17 cellular contexts compared by ENCODE assay signal in the genomic region with DNA sequence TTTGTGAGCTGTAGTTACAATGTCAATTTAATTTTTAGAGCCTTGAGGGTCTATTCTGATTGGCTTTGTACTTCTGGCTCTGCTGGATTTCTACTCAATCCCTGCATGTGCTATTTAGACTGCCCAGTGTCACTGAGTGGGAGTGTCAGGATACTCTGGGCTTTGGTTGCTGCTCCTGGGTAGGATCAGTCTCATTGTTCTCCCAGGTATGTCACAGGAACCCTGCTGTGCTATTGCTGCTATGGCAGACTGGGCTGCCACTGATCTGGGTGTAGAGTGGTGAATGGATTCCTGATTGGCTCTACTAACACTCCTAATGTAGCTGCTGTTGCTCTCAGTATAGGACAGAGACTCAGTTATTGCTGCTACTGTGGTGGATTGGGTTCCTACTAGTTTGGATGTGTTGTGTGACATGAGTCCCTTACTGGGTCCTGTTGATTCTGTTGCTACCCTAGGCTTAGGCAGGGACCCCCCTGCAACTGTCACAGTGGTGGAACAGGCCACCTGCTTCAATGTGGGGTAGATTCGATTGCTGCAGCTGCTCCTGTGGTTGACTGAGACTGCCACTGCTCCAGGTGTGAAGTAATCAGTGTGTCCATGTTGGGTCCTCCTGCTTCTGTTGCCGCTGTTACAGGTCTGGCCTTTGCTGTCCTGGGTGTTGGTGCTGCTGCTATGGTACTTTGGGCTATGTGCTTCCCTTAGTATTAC.
"Had no signal": no experiment of that assay in that cellular context is flagged by ENCODE, and none has a peak within 500 bp of the region (broad histone marks: within the 10 kb centered on the region; RNA-seq: fewer than 3 reads in every experiment).

No MANE protein-coding gene starts in this region.

- H3K9me3 Mint-ChIP-seq: activated naive CD8-positive, alpha-beta T cell treated with anti-CD3 and anti-CD28 coated beads, Interleukin-2, amount 50 U/mL, for 24 hours; activated T-helper 17 cell treated with anti-CD3 and anti-CD28 coated beads, Interleukin-2, amount 50 U/mL, for 72 hours; nephron had no signal

- H3K4me3 Mint-ChIP-seq: activated naive CD8-positive, alpha-beta T cell treated with anti-CD3 and anti-CD28 coated beads, Interleukin-2, amount 50 U/mL, for 24 hours; activated T-helper 17 cell treated with anti-CD3 and anti-CD28 coated beads, Interleukin-2, amount 50 U/mL, for 72 hours; nephron had no signal

- H3K9me3 ChIP-seq: breast epithelium, gastroesophageal sphincter, left ventricle myocardium inferior, transverse colon had no signal

- H3K36me3 ChIP-seq: breast epithelium, gastroesophageal sphincter, left ventricle myocardium inferior, transverse colon had no signal

- H3K4me1 ChIP-seq: breast epithelium, gastroesophageal sphincter, left ventricle myocardium inferior, transverse colon had no signal

- H3K4me1 Mint-ChIP-seq: activated naive CD8-positive, alpha-beta T cell treated with anti-CD3 and anti-CD28 coated beads, Interleukin-2, amount 50 U/mL, for 24 hours; activated T-helper 17 cell treated with anti-CD3 and anti-CD28 coated beads, Interleukin-2, amount 50 U/mL, for 72 hours; nephron had no signal

- H3K27me3 Mint-ChIP-seq: activated naive CD8-positive, alpha-beta T cell treated with anti-CD3 and anti-CD28 coated beads, Interleukin-2, amount 50 U/mL, for 24 hours; activated T-helper 17 cell treated with anti-CD3 and anti-CD28 coated beads, Interleukin-2, amount 50 U/mL, for 72 hours had no signal

- H3K4me3 ChIP-seq: breast epithelium, gastroesophageal sphincter, left ventricle myocardium inferior, transverse colon had no signal

- DNase-seq: activated CD4-positive, alpha-beta T cell treated with anti-CD3 and anti-CD28 coated beads for 1 hour; activated CD4-positive, alpha-beta T cell treated with anti-CD3 and anti-CD28 coated beads, Interleukin-2, amount 50 U/mL, for 48 hours; activated naive CD4-positive, alpha-beta T cell treated with Interleukin-2 at 50 U/mL for 16 hours; activated naive CD8-positive, alpha-beta T cell treated with anti-CD3 and anti-CD28 coated beads, Interleukin-2, amount 50 U/mL, for 24 hours; aorta; cerebellar nuclear complex; kidney; left ventricle myocardium inferior; mesenchymal stem cell; stimulated activated naive CD8-positive, alpha-beta T cell treated with anti-CD3 and anti-CD28 coated beads, Interleukin-15, Interleukin-2, amounts not matched to agents 100 U/mL and 50 U/mL, for 24 hours; T-helper 1 cell; transverse colon had no signal

- H3K27me3 ChIP-seq: gastroesophageal sphincter, transverse colon had no signal

- H3K27ac ChIP-seq: breast epithelium, gastroesophageal sphincter, left ventricle myocardium inferior, transverse colon had no signal

- H3K27ac Mint-ChIP-seq: activated naive CD8-positive, alpha-beta T cell treated with anti-CD3 and anti-CD28 coated beads, Interleukin-2, amount 50 U/mL, for 24 hours; activated T-helper 17 cell treated with anti-CD3 and anti-CD28 coated beads, Interleukin-2, amount 50 U/mL, for 72 hours; nephron had no signal

- ATAC-seq: activated naive CD8-positive, alpha-beta T cell treated with anti-CD3 and anti-CD28 coated beads, Interleukin-2, amount 50 U/mL, for 24 hours; activated T-helper 17 cell treated with anti-CD3 and anti-CD28 coated beads, Interleukin-2, amount 50 U/mL, for 72 hours; gastroesophageal sphincter; sciatic nerve; stimulated activated naive CD8-positive, alpha-beta T cell treated with anti-CD3 and anti-CD28 coated beads, Interleukin-15, Interleukin-2, amounts not matched to agents 100 U/mL and 50 U/mL, for 24 hours had no signal
